In the genomic region with DNA sequence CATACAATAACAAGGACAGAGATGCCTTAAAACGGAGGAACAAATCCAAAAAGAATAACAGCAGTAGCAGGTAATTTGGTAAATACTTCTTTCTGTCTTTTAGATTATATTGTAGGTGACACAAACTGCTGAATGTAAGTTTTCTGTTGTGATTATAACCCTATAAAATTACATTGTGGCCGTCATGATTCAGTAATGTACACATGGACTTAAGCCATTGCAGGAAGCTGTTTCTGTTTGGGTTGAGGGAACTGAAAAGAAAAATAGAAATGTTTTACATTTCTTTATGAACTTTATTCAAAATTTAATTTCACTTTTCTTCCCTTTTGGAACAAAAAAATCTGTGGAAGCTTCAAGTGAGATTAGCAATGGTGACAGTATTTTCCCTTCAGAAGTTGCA, we compare ENCODE assay signal across 8 cellular contexts. TPM values are rescaled to one million over a fixed set of nuclear protein-coding genes. Genes with fewer than 3 reads are reported as not detected.
DNase-seq lines count a peak whose midpoint lies in the region; ATAC-seq and TF ChIP-seq lines count a peak whose summit lies in the region.

No MANE protein-coding gene starts in this region.

- H2AFZ ChIP-seq in DND-41 (ENCODE audit: low read depth, low read length) (peak overlapping the region; percentile 86; the same call in 1 of the 2 replicates), PC-3 (ENCODE audit: low read length) (no peak overlapping the region)

- CTCF ChIA-PET in PC-3 (lab: Charles Lee): interaction anchor here (0.5 kb wide), 1 partner anchor 68 kb away, joined by 5 read pairs; no protein-coding TSS in a partner anchor

- no peak for TF ChIP-seq CTCF in DND-41 (IDR thresholded peaks at IDR 0.05; ENCODE audit: borderline replicate concordance, extremely low read depth, low read length, poor library complexity, severe bottlenecking)
- no peak for TF ChIP-seq CTCF in PC-3 (conservative IDR thresholded peaks at IDR 0.05; ENCODE audit: low read depth, low read length)
- TF ChIP-seq CTCF in epithelial cell of esophagus (IDR thresholded peaks at IDR 0.05; ENCODE audit: insufficient read depth, low read depth, low read length, missing control alignments): no peak
- TF ChIP-seq CTCF in prostate gland (IDR thresholded peaks at IDR 0.05): no peak

- in situ Hi-C loops in G401 (cut with HindIII; ENCODE audit: low sequenced_read_pairs): no loop called here

- H3K9ac ChIP-seq in DND-41 (ENCODE audit: low read depth, low read length): peak overlapping the region; percentile 88
- peak overlapping the region; percentile 73 for H3K9ac ChIP-seq in PC-3 (ENCODE audit: low read length)

- TSS peak; percentile 40 for BruUV-seq in PC-3 (replicated peaks; lab: Mats Ljungman, UMichigan)

- peak overlapping the region; percentile 96 for H3K4me2 ChIP-seq in DND-41 (ENCODE audit: insufficient read depth, low read length)
- peak overlapping the region; percentile 96 for H3K4me2 ChIP-seq in PC-3 (ENCODE audit: low read length)

- H3K27me3 ChIP-seq in DND-41 (ENCODE audit: insufficient read depth, low read length, poor library complexity): no peaks in the 10 kb centered on the region
- no peaks in the 10 kb centered on the region for H3K27me3 ChIP-seq in PC-3 (ENCODE audit: low read length)
- no peaks in the 10 kb centered on the region for H3K27me3 ChIP-seq in prostate gland (replicated peaks; ENCODE audit: insufficient read depth)

- 25% methylated on average over 2 of the region's 2 CpGs for whole genome bisulfite sequencing in prostate gland

- no peak for DNase-seq in DND-41
- DNase-seq in PC-3: peak; percentile 74
- no peak for DNase-seq in epithelial cell of esophagus (ENCODE audit: low read depth)
- no peak for DNase-seq in prostate gland (ENCODE audit: low spot score)
- no peak for DNase-seq in kidney glomerular epithelial cell (lab: John Stamatoyannopoulos, UW)
- no peak for DNase-seq in G401 (ENCODE audit: low spot score)
- no peak for DNase-seq in NCI-H1694 (lab: John Stamatoyannopoulos, UW)

- no peak overlapping the region; the same call in 1 of the 2 replicates for H3K27ac ChIP-seq in DND-41 (ENCODE audit: low read length)
- peak overlapping the region; percentile 48 for H3K27ac ChIP-seq in PC-3 (ENCODE audit: low read length)
- H3K27ac ChIP-seq in prostate gland: peak overlapping the region; percentile 95 to 98

- TF ChIP-seq POLR2A in prostate gland (IDR thresholded peaks at IDR 0.05): peak; percentile 25

- H3K36me3 ChIP-seq in DND-41 (ENCODE audit: insufficient read depth, low read length): peaks cover 25% of the 10 kb centered on the region
- H3K36me3 ChIP-seq in PC-3 (ENCODE audit: low read depth, low read length): peaks cover 19% of the 10 kb centered on the region
- H3K36me3 ChIP-seq in prostate gland: no peaks in the 10 kb centered on the region

- intact Hi-C loops in PC-3 (cut with micrococcal nuclease): loop anchor here (1.0 to 10.0 kb wide), 4 partner anchors 30 to 376 kb away; a partner anchor contains a TSS
- intact Hi-C loops in prostate gland (cut with DNase I): no loop called here

- H4K20me1 ChIP-seq in DND-41 (ENCODE audit: insufficient read depth, low read length) (no peaks in the 10 kb centered on the region), PC-3 (ENCODE audit: low read length) (no peaks in the 10 kb centered on the region)

- H3F3A ChIP-seq in PC-3 (ENCODE audit: low read length, unreplicated experiment): peaks cover 6% of the 10 kb centered on the region

- H3K79me2 ChIP-seq in DND-41 (ENCODE audit: insufficient read depth, low read length) (peaks cover 32% of the 10 kb centered on the region), PC-3 (ENCODE audit: low read length) (peaks cover 38% of the 10 kb centered on the region)

- H3K4me1 ChIP-seq in DND-41 (ENCODE audit: insufficient read depth, low read length) (peaks cover 34% of the 10 kb centered on the region), PC-3 (ENCODE audit: insufficient read depth, low read length) (peaks cover 29% of the 10 kb centered on the region), prostate gland (replicated peaks) (no peaks in the 10 kb centered on the region)

- H3K9me3 ChIP-seq in DND-41 (ENCODE audit: insufficient read depth, low read length, severe bottlenecking) (no peaks in the 10 kb centered on the region), PC-3 (ENCODE audit: low read length) (no peaks in the 10 kb centered on the region), prostate gland (no peaks in the 10 kb centered on the region)

- POLR2A ChIA-PET in PC-3 (lab: Charles Lee; ENCODE audit: unreplicated experiment): interaction anchor here (0.5 to 1.1 kb wide), 4 partner anchors 18 to 377 kb away, joined by 4 to 6 read pairs (median 4); no protein-coding TSS in a partner anchor

- H3K4me3 ChIP-seq in DND-41 (ENCODE audit: low read depth in 1 of 2, low read length in 2 of 2): peak overlapping the region; percentile 93 to 96; a peak in 3 of 4 replicates
- H3K4me3 ChIP-seq in PC-3 (ENCODE audit: low read length): peak overlapping the region; percentile 92
- peak overlapping the region; percentile 56 for H3K4me3 ChIP-seq in epithelial cell of esophagus (ENCODE audit: low read length)
- peak overlapping the region; percentile 88 to 98 for H3K4me3 ChIP-seq in prostate gland

- ATAC-seq in DND-41 (ENCODE audit: insufficient read depth, low read depth): no peak
- no peak for ATAC-seq in PC-3
- no peak for ATAC-seq in HG03521 (IDR thresholded peaks at IDR 0.05; ENCODE audit: unreplicated experiment)

- no peaks in the 10 kb centered on the region for H3K9me2 ChIP-seq in PC-3 (replicated peaks; ENCODE audit: low read length)

RNA-seq across cellular contexts. Expression of a gene that starts 1.2 kb away (rescaled TPM):
- total RNA-seq in PC-3 (2014; rRNA removed): 6.8 and 7.0 TPM in 2 replicates
- total RNA-seq in prostate gland: 1 to 10 TPM; 4.2 to 8.0 TPM
- total RNA-seq in G401 (2014; rRNA removed; shearing (Covaris generic)): 4.8 and 5.2 TPM in 2 replicates

RNA-seq across cellular contexts. Expression of a gene that starts 22.4 kb away (rescaled TPM):
- total RNA-seq in PC-3 (2014; rRNA removed) (44.1 and 56.3 TPM in 2 replicates), prostate gland (10 to 100 TPM; 52.1 to 69.1 TPM)
- 51.7 and 63.0 TPM in 2 replicates for total RNA-seq in G401 (2014; rRNA removed; shearing (Covaris generic))

RNA-seq across cellular contexts. Expression of a gene that starts 45.3 kb away (rescaled TPM):
- total RNA-seq in PC-3 (2014; rRNA removed) (0.12 TPM in 1 of 2 replicates, not detected in the other), prostate gland (10 to 100 TPM in 1 of 2 donors, 1 to 10 TPM in 1; 2.6 to 10.3 TPM)
- 0.55 and 1.3 TPM in 2 replicates for total RNA-seq in G401 (2014; rRNA removed; shearing (Covaris generic))
